1 cellular context compared by ENCODE assay signal in genomic region chr17:45060824-45061605, GRCh38.
TF ChIP-seq lines count a peak whose summit lies in the region.

Gene NMT1, plus strand, starts transcription at chr17:45061317. Its CDS starts 13 bp downstream, at chr17:45061330.

TF ChIP-seq in K562, 482 proteins besides CTCF, POLR2A, EP300 and RAD21 (continued from another document and continues in another):
- peak; percentile 72; the same call in 1 of the 2 replicates for TF ChIP-seq ZNF609 (CRISPR knock-in tag; IDR thresholded peaks at IDR 0.05; ENCODE audit: borderline replicate concordance)
- peak; percentile 79; the same call in 1 of the 2 replicates for TF ChIP-seq ATF7 (IDR thresholded peaks at IDR 0.05)
- TF ChIP-seq MCM7 (IDR thresholded peaks at IDR 0.05): no peak
- TF ChIP-seq E2F5 (CRISPR knock-in tag; IDR thresholded peaks at IDR 0.05): 0 out of 2 replicates have a peak, but pooled peaks have one; percentile 29
- peak; percentile 95 for TF ChIP-seq ZNF197 (CRISPR knock-in tag; IDR thresholded peaks at IDR 0.05; ENCODE audit: low read depth)
- TF ChIP-seq ZBED1 (IDR thresholded peaks at IDR 0.05): no peak
- peak; percentile 99 for TF ChIP-seq TAF1 (IDR thresholded peaks at IDR 0.05; ENCODE audit: control insufficient read depth, extremely low read depth, insufficient read depth, low read length, severe bottlenecking)
- TF ChIP-seq ZNF23 (CRISPR knock-in tag; IDR thresholded peaks at IDR 0.05): 0 out of 2 replicates have a peak, but pooled peaks have one; percentile 36
- TF ChIP-seq CTCFL (IDR thresholded peaks at IDR 0.05; ENCODE audit: borderline replicate concordance, insufficient read depth, low read depth, low read length, poor library complexity, severe bottlenecking): no peak
- no peak for TF ChIP-seq STAG1 (CRISPR knock-in tag; IDR thresholded peaks at IDR 0.05; ENCODE audit: borderline replicate concordance)
- peak; percentile 43 to 52; a peak in 2 of 4 replicates for TF ChIP-seq TEAD1 (CRISPR knock-in tag; IDR thresholded peaks at IDR 0.05)
- TF ChIP-seq DIDO1 (tag; IDR thresholded peaks at IDR 0.05; ENCODE audit: low read depth): 0 out of 2 replicates have a peak, but pooled peaks have one; percentile 27
- peak; percentile 71; the same call in 1 of the 2 replicates for TF ChIP-seq ZNF212 (CRISPR knock-in tag; IDR thresholded peaks at IDR 0.05)
- TF ChIP-seq ZNF140 (CRISPR knock-in tag; IDR thresholded peaks at IDR 0.05): no peak
- TF ChIP-seq NFATC3 (IDR thresholded peaks at IDR 0.05): no peak
- peak; percentile 91 for TF ChIP-seq HBP1 (CRISPR knock-in tag; IDR thresholded peaks at IDR 0.05)
- no peak for TF ChIP-seq ZNF384 (IDR thresholded peaks at IDR 0.05; ENCODE audit: low read depth, low read length)
- no peak for TF ChIP-seq ZNF707 (CRISPR knock-in tag; conservative IDR thresholded peaks at IDR 0.05)
- TF ChIP-seq CHCHD3 (CRISPR knock-in tag; IDR thresholded peaks at IDR 0.05): peak; percentile 76; the same call in 1 of the 2 replicates
- TF ChIP-seq SAFB (IDR thresholded peaks at IDR 0.05; ENCODE audit: borderline replicate concordance, low read depth, low read length): no peak
- TF ChIP-seq ZNF444 (CRISPR knock-in tag; IDR thresholded peaks at IDR 0.05): no peak
- TF ChIP-seq TRIM25 (IDR thresholded peaks at IDR 0.05; ENCODE audit: borderline replicate concordance): no peak
- TF ChIP-seq CBX1 (IDR thresholded peaks at IDR 0.05; ENCODE audit: low read depth): no peak
- peak; percentile 96 for TF ChIP-seq RBM25 (IDR thresholded peaks at IDR 0.05; ENCODE audit: low read depth, low read length, severe bottlenecking)
- no peak for TF ChIP-seq FOXP4 (CRISPR knock-in tag; IDR thresholded peaks at IDR 0.05; ENCODE audit: borderline replicate concordance)
- TF ChIP-seq CC2D1A (IDR thresholded peaks at IDR 0.05): no peak
- peak; percentile 95 for TF ChIP-seq PML (IDR thresholded peaks at IDR 0.05; ENCODE audit: low read length)
- peak; percentile 95 for TF ChIP-seq NFRKB (IDR thresholded peaks at IDR 0.05; ENCODE audit: low read depth)
- TF ChIP-seq TCF7 (IDR thresholded peaks at IDR 0.05; ENCODE audit: borderline replicate concordance): no peak
- no peak for TF ChIP-seq PYGO2 (tag; IDR thresholded peaks at IDR 0.05)
- no peak for TF ChIP-seq RBM15 (IDR thresholded peaks at IDR 0.05; ENCODE audit: insufficient read depth, low read length)
- TF ChIP-seq HNRNPK (IDR thresholded peaks at IDR 0.05; ENCODE audit: low read depth, low read length, poor library complexity, severe bottlenecking): no peak
- 0 out of 2 replicates have a peak, but pooled peaks have one; percentile 57 for TF ChIP-seq CREB3 (tag; conservative IDR thresholded peaks at IDR 0.05; ENCODE audit: low read depth)
- TF ChIP-seq ZNF695 (CRISPR knock-in tag; IDR thresholded peaks at IDR 0.05): no peak
- TF ChIP-seq ELF2 (CRISPR knock-in tag; IDR thresholded peaks at IDR 0.05): peak; percentile 97
- peak; percentile 77; the same call in 1 of the 2 replicates for TF ChIP-seq THAP12 (CRISPR knock-in tag; IDR thresholded peaks at IDR 0.05)
- no peak for TF ChIP-seq PCBP1 (IDR thresholded peaks at IDR 0.05; ENCODE audit: low read depth, low read length, poor library complexity, severe bottlenecking)
- TF ChIP-seq NCOA1 (IDR thresholded peaks at IDR 0.05; ENCODE audit: low read depth): no peak
- TF ChIP-seq ILK (tag; IDR thresholded peaks at IDR 0.05; ENCODE audit: borderline replicate concordance, low read depth): no peak
- no peak for TF ChIP-seq HDGF (IDR thresholded peaks at IDR 0.05)
- peak; percentile 99 for TF ChIP-seq MBD2 (IDR thresholded peaks at IDR 0.05; ENCODE audit: borderline replicate concordance, low read depth)
- TF ChIP-seq ZC3H11A (IDR thresholded peaks at IDR 0.05; ENCODE audit: low read depth, low read length): no peak
- peak in 1 of 2 experiments; percentile 54; a peak in 2 of 4 replicates for TF ChIP-seq HDAC1 (IDR thresholded peaks at IDR 0.05)
- TF ChIP-seq NR2C1 (IDR thresholded peaks at IDR 0.05): peak; percentile 87
- peak; percentile 93 for TF ChIP-seq NR2C1 (tag; IDR thresholded peaks at IDR 0.05)
- TF ChIP-seq ESRRB (CRISPR knock-in tag; IDR thresholded peaks at IDR 0.05; ENCODE audit: borderline replicate concordance): no peak
- peak; percentile 97 for TF ChIP-seq ZNF766 (CRISPR knock-in tag; conservative IDR thresholded peaks at IDR 0.05)
- no peak for TF ChIP-seq PHF21A (IDR thresholded peaks at IDR 0.05; ENCODE audit: borderline replicate concordance, low read depth)
- TF ChIP-seq MXD1 (CRISPR knock-in tag; IDR thresholded peaks at IDR 0.05; ENCODE audit: borderline replicate concordance, poor library complexity, severe bottlenecking): peak; percentile 25
- TF ChIP-seq ELK1 (CRISPR knock-in tag; IDR thresholded peaks at IDR 0.05): no peak
